8 cellular contexts compared by ENCODE assay signal in the genomic region with DNA sequence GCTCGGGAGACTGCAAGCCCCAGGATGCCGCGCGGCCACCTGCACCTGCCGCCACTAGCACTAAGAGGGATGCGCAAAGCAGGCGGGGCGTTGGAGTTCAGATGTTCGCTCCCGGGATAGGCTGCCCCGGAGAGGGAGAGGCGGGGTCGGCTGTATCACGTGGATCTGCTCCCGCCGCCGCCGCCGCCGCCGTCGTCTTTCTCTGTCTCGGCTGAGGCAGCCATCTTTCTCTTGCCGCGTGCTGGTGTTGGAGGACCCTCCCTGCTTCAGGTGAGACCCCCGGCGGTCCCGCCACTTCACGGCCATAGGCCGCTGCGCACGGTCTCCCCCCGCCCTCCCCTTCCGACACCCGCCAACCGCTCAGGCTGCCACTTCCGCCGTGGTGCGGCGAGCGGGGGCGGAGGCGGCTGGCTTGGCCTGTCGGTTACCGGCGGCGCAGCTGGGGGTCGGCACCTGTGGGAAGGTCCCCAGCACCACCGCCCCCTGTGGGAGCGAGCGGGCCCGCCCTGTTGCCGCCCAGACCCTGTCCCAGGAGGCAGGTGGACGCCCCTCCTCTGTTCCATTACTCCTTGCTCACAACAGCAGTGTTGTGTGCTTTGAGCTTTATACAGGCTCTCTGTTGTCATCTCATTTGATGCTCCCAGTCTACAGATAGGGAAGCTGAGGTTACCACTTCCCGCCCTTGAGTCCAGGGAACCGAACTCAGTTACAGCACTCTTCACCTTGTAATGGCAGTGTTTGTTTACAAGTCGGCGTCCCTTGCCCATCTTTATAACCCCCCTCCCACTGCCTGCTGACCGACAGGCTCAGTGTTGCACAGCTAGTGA. TPM values are rescaled to one million over a fixed set of nuclear protein-coding genes. Genes with fewer than 3 reads are reported as not detected.
DNase-seq lines count a peak whose midpoint lies in the region; TF ChIP-seq lines count a peak whose summit lies in the region.

TSS of gene BTF3L4 (plus strand) at position 186 of the 827 bp plus-strand sequence. CDS start 3,553 bp downstream, outside the sequence.

- peak within 1 kb of the TSS; percentile 10 for H2BK12ac ChIP-seq in neuronal stem cell (ENCODE audit: low read length)

- H3K23ac ChIP-seq in neuronal stem cell (ENCODE audit: low read depth, low read length, poor library complexity): peak within 1 kb of the TSS; percentile 87

- H2BK120ac ChIP-seq in neuronal stem cell (ENCODE audit: low read depth, low read length): no peak within 1 kb of the TSS

- H3K4me1 Mint-ChIP-seq in HFFc6 (ENCODE audit: low read depth): peaks cover 59% of the 10 kb centered on the region
- H3K4me1 Mint-ChIP-seq in activated naive CD4-positive, alpha-beta T cell treated with anti-CD3 and anti-CD28 coated beads for 36 hours (ENCODE audit: low read depth): peaks cover 40% of the 10 kb centered on the region

- CTCF ChIA-PET in activated naive CD4-positive, alpha-beta T cell treated with anti-CD3 and anti-CD28 coated beads for 36 hours (lab: Charles Lee): interaction anchor here (0.5 to 1.0 kb wide), 4 partner anchors 47 to 630 kb away, joined by 3 to 4 read pairs (median 3); no protein-coding TSS in a partner anchor

- H3K4me3 Mint-ChIP-seq in HFFc6: peak within 1 kb of the TSS; percentile 100
- peak within 1 kb of the TSS; percentile 94 for H3K4me3 Mint-ChIP-seq in activated naive CD4-positive, alpha-beta T cell treated with anti-CD3 and anti-CD28 coated beads for 36 hours

- H3K79me1 ChIP-seq in neuronal stem cell (ENCODE audit: low read depth, low read length): peaks cover 2% of the 10 kb centered on the region

- no peaks in the 10 kb centered on the region for H3K9me3 Mint-ChIP-seq in HFFc6
- H3K9me3 Mint-ChIP-seq in activated naive CD4-positive, alpha-beta T cell treated with anti-CD3 and anti-CD28 coated beads for 36 hours: no peaks in the 10 kb centered on the region

- intact Hi-C loops in activated naive CD4-positive, alpha-beta T cell treated with anti-CD3 and anti-CD28 coated beads for 36 hours (cut with micrococcal nuclease): loop anchor here (1.0 to 10.0 kb wide), 13 partner anchors 23 to 958 kb away; partner anchors contain the start of genes CC2D1B, KTI12, NRDC and ORC1

- peaks cover 30% of the 10 kb centered on the region for H3K36me3 Mint-ChIP-seq in HFFc6 (ENCODE audit: low read depth)
- H3K36me3 Mint-ChIP-seq in activated naive CD4-positive, alpha-beta T cell treated with anti-CD3 and anti-CD28 coated beads for 36 hours (ENCODE audit: low read depth): peaks cover 25% of the 10 kb centered on the region

- H3K9ac ChIP-seq in SK-N-MC (ENCODE audit: insufficient read length) (peak within 1 kb of the TSS; percentile 96), neuronal stem cell (ENCODE audit: low read depth, low read length, poor library complexity) (peak within 1 kb of the TSS; percentile 95)

- peak; percentile 78 for DNase-seq in GM04504 (ENCODE audit: low read depth)
- peak; percentile 91 for DNase-seq in HFFc6
- peak; percentile 81 for DNase-seq in NCI-H1048 (lab: John Stamatoyannopoulos, UW)
- peak; percentile 51 for DNase-seq in SK-N-MC (ENCODE audit: low read depth, low spot score)
- peak; percentile 98 for DNase-seq in activated naive CD4-positive, alpha-beta T cell treated with anti-CD3 and anti-CD28 coated beads for 36 hours
- peak; percentile 82 for DNase-seq in foreskin melanocyte
- DNase-seq in neuronal stem cell (ENCODE audit: low spot score): peak; percentile 87

- no peak within 1 kb of the TSS for H3K4ac ChIP-seq in neuronal stem cell (ENCODE audit: low read length)

- H4K8ac ChIP-seq in neuronal stem cell (ENCODE audit: low read depth, low read length): no peak within 1 kb of the TSS

- peaks cover 4% of the 10 kb centered on the region for H3K27me3 Mint-ChIP-seq in HFFc6 (ENCODE audit: insufficient read depth)
- no peaks in the 10 kb centered on the region for H3K27me3 Mint-ChIP-seq in activated naive CD4-positive, alpha-beta T cell treated with anti-CD3 and anti-CD28 coated beads for 36 hours (ENCODE audit: low read depth)

- WGBS in neuronal stem cell (ENCODE audit: extremely low coverage in 2 of 2, insufficient read length in 2 of 2, insufficient replicate concordance in 1 of 2), 2 donors: no CpG with 5 or more reads among the region's 59 CpGs

- H3K27ac Mint-ChIP-seq in HFFc6: peak within 1 kb of the TSS; percentile 99
- H3K27ac Mint-ChIP-seq in activated naive CD4-positive, alpha-beta T cell treated with anti-CD3 and anti-CD28 coated beads for 36 hours: peak within 1 kb of the TSS; percentile 98

- H3K14ac ChIP-seq in neuronal stem cell (ENCODE audit: low read length): peak within 1 kb of the TSS; percentile 72

- H3K18ac ChIP-seq in neuronal stem cell (ENCODE audit: low read length): peak within 1 kb of the TSS; percentile 94

- peak within 1 kb of the TSS; percentile 57 for H4K91ac ChIP-seq in neuronal stem cell (ENCODE audit: low read depth, low read length, poor library complexity)

- no peak within 1 kb of the TSS for H2AK5ac ChIP-seq in neuronal stem cell (ENCODE audit: low read depth, low read length)

- peak within 1 kb of the TSS; percentile 30 for H2BK5ac ChIP-seq in neuronal stem cell (ENCODE audit: low read length)

- peak within 1 kb of the TSS; percentile 72 for H3K4me2 ChIP-seq in neuronal stem cell (ENCODE audit: insufficient read depth, low read length, poor library complexity, severe bottlenecking)

- TF ChIP-seq CTCF in HFFc6 (IDR thresholded peaks at IDR 0.05): peak; percentile 40; the same call in 1 of the 2 replicates
- no peak for TF ChIP-seq CTCF in subcutaneous adipose tissue (IDR thresholded peaks at IDR 0.05; ENCODE audit: low read depth)

- no peaks in the 10 kb centered on the region for H3K9me3 ChIP-seq in SK-N-MC (ENCODE audit: low read depth, low read length)
- no peaks in the 10 kb centered on the region for H3K9me3 ChIP-seq in neuronal stem cell (replicated peaks in 1 of 2; ENCODE audit: control insufficient read depth in 2 of 2, insufficient read depth in 1 of 2, low read depth in 1 of 2, low read length in 2 of 2)

- H2AFZ ChIP-seq in neuronal stem cell (ENCODE audit: low read length): peak within 1 kb of the TSS; percentile 87

- no peaks in the 10 kb centered on the region for H3K27me3 ChIP-seq in neuronal stem cell (ENCODE audit: control insufficient read depth in 3 of 3, insufficient read depth in 3 of 3, low read depth in 1 of 3, low read length in 3 of 3)

- H2BK15ac ChIP-seq in neuronal stem cell (ENCODE audit: low read length): no peak within 1 kb of the TSS

- H3K4me1 ChIP-seq in neuronal stem cell (ENCODE audit: control insufficient read depth in 2 of 2, insufficient read depth in 1 of 2, low read depth in 1 of 2, low read length in 2 of 2): peaks cover 3 to 9% of the 10 kb centered on the region in 2 donors

- H3K4me3 ChIP-seq in SK-N-MC: peak within 1 kb of the TSS; percentile 93
- H3K4me3 ChIP-seq in neuronal stem cell (ENCODE audit: low read length in 2 of 2): peak within 1 kb of the TSS; percentile 71 to 95

- H3K27ac ChIP-seq in SK-N-MC (peak within 1 kb of the TSS; percentile 97), neuronal stem cell (replicated peaks; ENCODE audit: low read length) (peak within 1 kb of the TSS; percentile 89)

- peaks cover 41% of the 10 kb centered on the region for H3K36me3 ChIP-seq in SK-N-MC (ENCODE audit: insufficient read depth, low read length)
- H3K36me3 ChIP-seq in neuronal stem cell (replicated peaks in 1 of 2; ENCODE audit: control insufficient read depth in 2 of 2, insufficient read depth in 2 of 2, low read length in 2 of 2): peaks cover 9 to 58% of the 10 kb centered on the region in 2 donors

RNA-seq across cellular contexts. Expression of gene BTF3L4, which starts in this region (rescaled TPM):
- total RNA-seq in HFFc6 (2021; fragmentation: NEBNext Ultra II Directional; extraction: Animal tissue kit (Norgen Biotek cat#: 25700)): 10 to 100 TPM; 45.7 to 52.9 (median 49.6) TPM
- 10 to 100 TPM; 38.4 to 38.7 TPM for total RNA-seq in activated naive CD4-positive, alpha-beta T cell treated with anti-CD3 and anti-CD28 coated beads for 36 hours
- polyA plus RNA-seq in neuronal stem cell (2013, experiment 1 of 2): 129 TPM
- polyA plus RNA-seq in neuronal stem cell (2013, experiment 2 of 2): 132 TPM
- 10 to 100 TPM; 44.3 to 85.8 (median 53.6) TPM for total RNA-seq in subcutaneous adipose tissue

Comparison
In these comparisons a context has a peak if more than half of its experiments do, and no peak if none do; other contexts are left out.
1. Peak in every context shown above with its lines: DNase-seq, H3K4me3 ChIP-seq and H3K27ac ChIP-seq.